In the genomic region with DNA sequence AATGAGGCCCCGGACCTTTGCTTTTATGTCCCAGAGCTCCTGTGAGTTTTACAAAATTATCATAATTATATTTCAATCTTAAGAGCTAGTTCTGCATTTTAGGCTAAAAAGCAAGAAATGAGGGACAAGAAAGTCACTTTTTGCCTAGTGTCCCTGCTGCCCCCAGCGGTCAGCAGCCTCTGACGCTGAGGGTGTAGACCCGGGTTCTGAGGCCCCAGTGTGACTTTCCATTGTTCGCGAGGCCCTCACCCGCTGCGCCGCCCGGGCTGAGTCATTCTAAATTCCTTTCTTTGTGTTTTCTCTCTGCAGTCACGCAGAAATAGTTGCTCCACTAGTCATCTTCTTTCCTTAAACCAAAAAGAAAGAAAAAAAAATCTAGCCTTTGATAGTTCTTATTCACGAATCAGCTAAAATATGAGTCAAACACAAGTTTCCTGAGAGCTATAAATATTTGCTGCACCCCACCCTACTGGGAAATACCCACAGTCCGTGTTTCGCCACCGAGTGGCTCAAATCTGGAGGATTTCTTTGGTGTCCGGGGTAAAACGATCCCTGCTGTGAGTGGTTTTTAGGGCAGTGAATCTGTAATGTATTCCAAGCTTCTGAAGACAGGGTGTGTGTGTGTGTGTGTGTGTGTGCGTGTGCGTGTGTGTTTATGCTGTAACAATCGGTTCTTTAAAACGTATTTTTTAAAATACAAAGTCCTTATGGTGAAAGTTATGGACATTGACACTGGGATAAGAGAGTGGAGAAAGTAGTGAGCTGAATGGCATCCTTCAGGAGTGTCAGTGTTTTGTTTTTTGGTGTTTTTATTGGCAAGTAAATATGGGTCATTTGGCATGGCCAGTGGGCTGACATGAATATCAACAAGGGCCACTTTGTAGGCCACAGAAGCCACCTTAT, we compare ENCODE assay signal across 7 cellular contexts. TPM values are rescaled to one million over a fixed set of nuclear protein-coding genes. Genes with fewer than 3 reads are reported as not detected.
A peak's percentile ranks its signal among the peaks of the same experiment; 100 is the strongest.
DNase-seq lines count a peak whose midpoint lies in the region; ATAC-seq and TF ChIP-seq lines count a peak whose summit lies in the region.

No MANE protein-coding gene starts in this region.

- peak overlapping the region; percentile 10 to 27 (median 16) for H3K4me3 ChIP-seq in Peyer's patch

- H3K27me3 ChIP-seq in Peyer's patch = no peaks in the 10 kb centered on the region

- peak in 1 of 2 donors; percentile 14 for TF ChIP-seq POLR2A in Peyer's patch (IDR thresholded peaks at IDR 0.05)

- H3K9me3 Mint-ChIP-seq in neural crest cell = peaks cover 2% of the 10 kb centered on the region
- peaks cover 8 to 10% of the 10 kb centered on the region in 2 donors for H3K9me3 Mint-ChIP-seq in stimulated activated naive CD8-positive, alpha-beta T cell treated with anti-CD3 and anti-CD28 coated beads, Interleukin-15, amount 100 ng/mL, for 72 hours

- no peaks in the 10 kb centered on the region for H3K36me3 ChIP-seq in Peyer's patch

- H3K27ac ChIP-seq in Peyer's patch = peak overlapping the region; percentile 70 to 90 (median 76)

- peak overlapping the region; percentile 100 for H3K27ac Mint-ChIP-seq in neural crest cell (ENCODE audit: unreplicated experiment)
- H3K27ac Mint-ChIP-seq in stimulated activated naive CD8-positive, alpha-beta T cell treated with anti-CD3 and anti-CD28 coated beads, Interleukin-15, amount 100 ng/mL, for 72 hours = peak overlapping the region; percentile 98 to 100

- H3K4me1 ChIP-seq in Peyer's patch = peaks cover 0 to 23% (median 9%) of the 10 kb centered on the region in 4 donors

- DNase-seq in Peyer's patch (peak; percentile 63 to 85 (median 70)), fibroblast of the conjunctiva (ENCODE audit: low read depth) (peak; percentile 89), neural crest cell (ENCODE audit: low read depth, low spot score) (peak; percentile 72)
- peak; percentile 39 to 67 for DNase-seq in activated T-helper 1 cell treated with anti-CD3 and anti-CD28 coated beads, Interleukin-2, amount 50 U/mL, for 16 hours (ENCODE audit: low read depth in 1 of 2, low spot score in 1 of 2)
- peak; percentile 59 to 70 for DNase-seq in stimulated activated naive CD8-positive, alpha-beta T cell treated with anti-CD3 and anti-CD28 coated beads, Interleukin-15, amount 100 ng/mL, for 72 hours

- H3K4me1 Mint-ChIP-seq in neural crest cell = peaks cover 57% of the 10 kb centered on the region
- peaks cover 38% of the 10 kb centered on the region for H3K4me1 Mint-ChIP-seq in stimulated activated naive CD8-positive, alpha-beta T cell treated with anti-CD3 and anti-CD28 coated beads, Interleukin-15, amount 100 ng/mL, for 72 hours

- TF ChIP-seq CTCF in Peyer's patch (IDR thresholded peaks at IDR 0.05) (peak in 5 of 6 experiments; percentile 13 to 38 (median 32)), neural crest cell (conservative IDR thresholded peaks at IDR 0.05) (peak; percentile 67)

- peak overlapping the region; percentile 86 for H3K4me3 Mint-ChIP-seq in neural crest cell
- H3K4me3 Mint-ChIP-seq in stimulated activated naive CD8-positive, alpha-beta T cell treated with anti-CD3 and anti-CD28 coated beads, Interleukin-15, amount 100 ng/mL, for 72 hours = peak overlapping the region; percentile 78 to 86

- ATAC-seq in GM18520 (IDR thresholded peaks at IDR 0.05; ENCODE audit: unreplicated experiment) = peak; percentile 70
- ATAC-seq in HG03039 (IDR thresholded peaks at IDR 0.05; ENCODE audit: unreplicated experiment) = peak; percentile 69
- ATAC-seq in stimulated activated naive CD8-positive, alpha-beta T cell treated with anti-CD3 and anti-CD28 coated beads, Interleukin-15, amount 100 ng/mL, for 72 hours = peak; percentile 81

- peaks cover 2% of the 10 kb centered on the region for H3K36me3 Mint-ChIP-seq in neural crest cell (ENCODE audit: low read depth)

- no peaks in the 10 kb centered on the region for H3K27me3 Mint-ChIP-seq in neural crest cell (ENCODE audit: low read depth)
- H3K27me3 Mint-ChIP-seq in stimulated activated naive CD8-positive, alpha-beta T cell treated with anti-CD3 and anti-CD28 coated beads, Interleukin-15, amount 100 ng/mL, for 72 hours = no peaks in the 10 kb centered on the region

- H3K9me3 ChIP-seq in Peyer's patch = no peaks in the 10 kb centered on the region

RNA-seq across cellular contexts. Expression of gene EEF1A1, which starts 59.7 kb away (rescaled TPM):
- total RNA-seq in Peyer's patch (1,000 to 10,000 TPM; 4,216 to 7,500 (median 5,030) TPM), neural crest cell (11,869 and 11,975 TPM in 2 replicates)

Comparison
In these comparisons a context has a peak if more than half of its experiments do, and no peak if none do; other contexts are left out.
1. Peak in every context shown above with its lines: DNase-seq, ATAC-seq, H3K4me3 ChIP-seq and H3K27ac ChIP-seq.